ENCODE assay signal across 25 cellular contexts in genomic region chr4:58111818-58112217, GRCh38.
"Had no signal": no experiment of that assay in that cellular context is flagged by ENCODE, and none has a peak within 500 bp of the region (broad histone marks: within the 10 kb centered on the region; RNA-seq: fewer than 3 reads in every experiment).

No MANE protein-coding gene starts in this region.

- H3K36me3 ChIP-seq: brain microvascular endothelial cell, WERI-Rb-1 had no signal

- DNase-seq: activated B cell treated with CpG ODN at 0.5 μM for 24 hours; activated CD4-positive, alpha-beta T cell treated with anti-CD3 and anti-CD28 coated beads for 48 hours; activated CD4-positive, alpha-beta T cell treated with anti-CD3 and anti-CD28 coated beads, Interleukin-2, amount 50 U/mL, for 1 hour; activated CD4-positive, alpha-beta T cell treated with anti-CD3 and anti-CD28 coated beads, Interleukin-2, amount 50 U/mL, for 48 hours; activated CD8-positive, alpha-beta memory T cell treated with anti-CD3 and anti-CD28 coated beads for 24 hours; activated CD8-positive, alpha-beta T cell treated with anti-CD3 and anti-CD28 coated beads for 36 hours; activated effector memory CD4-positive, alpha-beta T cell treated with Interleukin-2 at 50 U/mL for 16 hours; activated gamma-delta T cell treated with Interleukin-2 at 50 U/mL for 16 hours; activated naive CD4-positive, alpha-beta T cell treated with anti-CD3 and anti-CD28 coated beads, Interleukin-2, amount 50 U/mL, for 16 hours; activated naive CD4-positive, alpha-beta T cell treated with Interleukin-2 at 50 U/mL for 16 hours; activated T-cell treated with anti-CD3 and anti-CD28 coated beads, Interleukin-2, amount 50 U/mL, for 4 hours; amniotic stem cell; anterior cingulate cortex; brain microvascular endothelial cell; dorsolateral prefrontal cortex; effector memory CD4-positive, alpha-beta T cell; endodermal cell; foreskin fibroblast; head of caudate nucleus; T1000; WERI-Rb-1 had no signal

- H3K27me3 ChIP-seq: brain microvascular endothelial cell, dorsolateral prefrontal cortex had no signal

- ATAC-seq: activated CD4-positive, CD25-positive, alpha-beta regulatory T cell treated with anti-CD3 and anti-CD28 coated beads, Interleukin-2, amount 50 U/mL, for 24 hours; activated CD8-positive, alpha-beta T cell treated with anti-CD3 and anti-CD28 coated beads for 36 hours; activated T-cell treated with anti-CD3 and anti-CD28 coated beads, Interleukin-2, amount 50 U/mL, for 4 hours; activated T-helper 17 cell treated with anti-CD3 and anti-CD28 coated beads, Interleukin-2, amount 50 U/mL, for 72 hours; esophagus mucosa had no signal

- H3K27ac ChIP-seq: brain microvascular endothelial cell, coronary artery, dorsolateral prefrontal cortex had no signal

- H3K4me3 ChIP-seq: coronary artery, dorsolateral prefrontal cortex had no signal
